In genomic region chr10:22259280-22259679, GRCh38 we compare ENCODE assay signal across 9 cellular contexts. TPM values are rescaled to one million over a fixed set of nuclear protein-coding genes. Genes with fewer than 3 reads are reported as not detected.
A peak's percentile ranks its signal among the peaks of the same experiment; 100 is the strongest.
DNase-seq lines count a peak whose midpoint lies in the region; ATAC-seq and TF ChIP-seq lines count a peak whose summit lies in the region.
"Had no signal": no experiment of that assay in that cellular context is flagged by ENCODE, and none has a peak within 500 bp of the region (broad histone marks: within the 10 kb centered on the region; RNA-seq: fewer than 3 reads in every experiment).

No MANE protein-coding gene starts in this region.

- DNase-seq in NOMO-1 (lab: John Stamatoyannopoulos, UW; ENCODE audit: unreplicated experiment in 2 of 2) (peak; percentile 22 to 23), NOMO-1 treated with dmso at 0.1 percent for 144 hours (lab: John Stamatoyannopoulos, UW; ENCODE audit: unreplicated experiment) (no peak), mesendoderm (peak; percentile 32), mesenteric fat pad (ENCODE audit: low spot score) (no peak), NCI-H2081 treated with DMSO at 0.1 percent for 48 hours (lab: John Stamatoyannopoulos, UW) (no peak), spleen (no peak)
- DNase-seq in activated CD4-positive, alpha-beta T cell treated with anti-CD3 and anti-CD28 coated beads, Interleukin-2, amount 10 ng/mL, durations not matched to agents 24 days and 14 days, result peak; percentile 63
- DNase-seq: sigmoid colon had no signal

- H3K9me3 ChIP-seq in spleen, result no peaks in the 10 kb centered on the region
- H3K9me3 ChIP-seq: sigmoid colon had no signal

- no peaks in the 10 kb centered on the region for H3K36me3 ChIP-seq in mesendoderm (ENCODE audit: control insufficient read depth, insufficient read depth, low read length)
- H3K36me3 ChIP-seq in spleen, result no peaks in the 10 kb centered on the region
- H3K36me3 ChIP-seq: sigmoid colon had no signal

- no peak overlapping the region for H3K18ac ChIP-seq in mesendoderm (ENCODE audit: low read length)

- H2BK120ac ChIP-seq in mesendoderm (ENCODE audit: low read depth, low read length), result no peak overlapping the region

- no peak overlapping the region for H3K56ac ChIP-seq in mesendoderm (ENCODE audit: low read length)

- H3K27me3 ChIP-seq in mesendoderm (ENCODE audit: insufficient read depth, low read length, poor library complexity), result no peaks in the 10 kb centered on the region
- H3K27me3 ChIP-seq in spleen (replicated peaks in 1 of 7), result peaks cover 0 to 5% (median 0%) of the 10 kb centered on the region in 7 donors
- H3K27me3 ChIP-seq: sigmoid colon had no signal

- no peak overlapping the region for H3K4ac ChIP-seq in mesendoderm (ENCODE audit: low read depth, low read length)

- H3K79me1 ChIP-seq in mesendoderm (ENCODE audit: low read length), result no peaks in the 10 kb centered on the region

- no peak overlapping the region for H3K27ac Mint-ChIP-seq in activated CD4-positive, alpha-beta T cell treated with anti-CD3 and anti-CD28 coated beads, Interleukin-2, amount 10 ng/mL, durations not matched to agents 24 days and 14 days

- peak in 1 of 11 experiments; percentile 32 for TF ChIP-seq CTCF in spleen (IDR thresholded peaks at IDR 0.05 in 8 of 11, conservative IDR thresholded peaks at IDR 0.05 in 3 of 11)

- H3K4me3 ChIP-seq in mesendoderm (ENCODE audit: low read length) (no peak overlapping the region), spleen (no peak overlapping the region)
- H3K4me3 ChIP-seq: sigmoid colon had no signal

- H2AK5ac ChIP-seq in mesendoderm (ENCODE audit: low read length), result no peak overlapping the region

- no peak overlapping the region for H2BK5ac ChIP-seq in mesendoderm (ENCODE audit: low read length)

- H3K4me1 ChIP-seq in mesendoderm (ENCODE audit: control insufficient read depth, low read depth, low read length), result no peaks in the 10 kb centered on the region
- H3K4me1 ChIP-seq in spleen, result peaks cover 0 to 9% (median 5%) of the 10 kb centered on the region in 6 donors
- H3K4me1 ChIP-seq: sigmoid colon had no signal

- H3K4me2 ChIP-seq in mesendoderm (ENCODE audit: low read length), result no peak overlapping the region

- H3K36me3 Mint-ChIP-seq in activated CD4-positive, alpha-beta T cell treated with anti-CD3 and anti-CD28 coated beads, Interleukin-2, amount 10 ng/mL, durations not matched to agents 24 days and 14 days (ENCODE audit: low read depth), result no peaks in the 10 kb centered on the region

- TF ChIP-seq POLR2A in spleen (IDR thresholded peaks at IDR 0.05), result no peak

- H3K4me1 Mint-ChIP-seq in activated CD4-positive, alpha-beta T cell treated with anti-CD3 and anti-CD28 coated beads, Interleukin-2, amount 10 ng/mL, durations not matched to agents 24 days and 14 days, result peaks cover 3% of the 10 kb centered on the region

- H3K23ac ChIP-seq in mesendoderm (ENCODE audit: low read length), result no peak overlapping the region

- no peak overlapping the region for H4K8ac ChIP-seq in mesendoderm (ENCODE audit: low read depth, low read length)

- H2BK15ac ChIP-seq in mesendoderm (replicated peaks; ENCODE audit: low read depth), result no peak overlapping the region

- H3K27ac ChIP-seq in mesendoderm (ENCODE audit: low read depth, low read length), result no peak overlapping the region
- no peak overlapping the region for H3K27ac ChIP-seq in spleen
- H3K27ac ChIP-seq: sigmoid colon had no signal

- H3K9me3 Mint-ChIP-seq in activated CD4-positive, alpha-beta T cell treated with anti-CD3 and anti-CD28 coated beads, Interleukin-2, amount 10 ng/mL, durations not matched to agents 24 days and 14 days, result no peaks in the 10 kb centered on the region

- no CpG with 5 or more reads among the region's 3 CpGs for WGBS in mesendoderm (ENCODE audit: extremely low coverage, insufficient coverage, low lambda C conversion rate)
- WGBS in spleen, 5 donors, result 77 to 93% (median 85%) methylated on average over 3 of the region's 3 CpGs

- peaks cover 29% of the 10 kb centered on the region for H3K27me3 Mint-ChIP-seq in activated CD4-positive, alpha-beta T cell treated with anti-CD3 and anti-CD28 coated beads, Interleukin-2, amount 10 ng/mL, durations not matched to agents 24 days and 14 days

- H3K9ac ChIP-seq in mesendoderm (ENCODE audit: low read length), result no peak overlapping the region

- no peak overlapping the region for H3K4me3 Mint-ChIP-seq in activated CD4-positive, alpha-beta T cell treated with anti-CD3 and anti-CD28 coated beads, Interleukin-2, amount 10 ng/mL, durations not matched to agents 24 days and 14 days

- intact Hi-C loops in activated CD4-positive, alpha-beta T cell treated with anti-CD3 and anti-CD28 coated beads, Interleukin-2, amount 10 ng/mL, durations not matched to agents 24 days and 14 days (cut with micrococcal nuclease), result loop anchor here (10.0 kb wide), 2 partner anchors 456 to 726 kb away; partner anchors contain the start of gene PIP4K2A
- intact Hi-C loops in spleen (cut with DNase I; ENCODE audit: low total_unique reads), result loop anchor here (10.0 kb wide), 1 partner anchor 56 kb away; the partner anchor contains the start of gene COMMD3

- no peaks in the 10 kb centered on the region for H3K79me2 ChIP-seq in mesendoderm (ENCODE audit: control insufficient read depth, insufficient read depth, low read length)

- H4K5ac ChIP-seq in mesendoderm (ENCODE audit: low read length), result no peak overlapping the region

- ATAC-seq in HG02885 (IDR thresholded peaks at IDR 0.05; ENCODE audit: poor library complexity, unreplicated experiment), result peak; percentile 82

RNA-seq across cellular contexts. Expression of gene EBLN1, which starts 41.5 kb away (rescaled TPM):
- total RNA-seq in activated CD4-positive, alpha-beta T cell treated with anti-CD3 and anti-CD28 coated beads, Interleukin-2, amount 10 ng/mL, durations not matched to agents 24 days and 14 days, result not detected in 2 replicates
- 0.03 TPM for polyA plus RNA-seq in mesendoderm (2013, experiment 1 of 2)
- polyA plus RNA-seq in mesendoderm (2013, experiment 2 of 2), result not detected
- total RNA-seq in mesenteric fat pad (not detected), spleen (not detected)
- not detected for polyA plus RNA-seq in spleen
- total RNA-seq: sigmoid colon had no signal
- polyA plus RNA-seq: sigmoid colon had no signal

RNA-seq across cellular contexts. Expression of gene COMMD3, which starts 56.9 kb away (rescaled TPM):
- 76.7 and 79.7 TPM in 2 replicates for total RNA-seq in activated CD4-positive, alpha-beta T cell treated with anti-CD3 and anti-CD28 coated beads, Interleukin-2, amount 10 ng/mL, durations not matched to agents 24 days and 14 days
- 3.0 TPM for polyA plus RNA-seq in mesendoderm (2013, experiment 1 of 2)
- polyA plus RNA-seq in mesendoderm (2013, experiment 2 of 2), result 2.8 TPM
- total RNA-seq in mesenteric fat pad (46.8 TPM), spleen (10 to 100 TPM; 43.5 to 63.7 (median 52.9) TPM)
- polyA plus RNA-seq in spleen, result 10 to 100 TPM; 69.1 to 76.0 (median 73.2) TPM

Comparison
In these comparisons a context has a peak if more than half of its experiments do, and no peak if none do; other contexts are left out.
1. DNase-seq: peak in NOMO-1 (2 of 2), activated CD4-positive, alpha-beta T cell treated with anti-CD3 and anti-CD28 coated beads, Interleukin-2, amount 10 ng/mL, durations not matched to agents 24 days and 14 days (single experiment) and mesendoderm (single experiment); none in NOMO-1 treated with dmso at 0.1 percent for 144 hours (single experiment), mesenteric fat pad (single experiment), NCI-H2081 treated with DMSO at 0.1 percent for 48 hours (single experiment) and spleen (single experiment).